14 cellular contexts compared by ENCODE assay signal in the genomic region with DNA sequence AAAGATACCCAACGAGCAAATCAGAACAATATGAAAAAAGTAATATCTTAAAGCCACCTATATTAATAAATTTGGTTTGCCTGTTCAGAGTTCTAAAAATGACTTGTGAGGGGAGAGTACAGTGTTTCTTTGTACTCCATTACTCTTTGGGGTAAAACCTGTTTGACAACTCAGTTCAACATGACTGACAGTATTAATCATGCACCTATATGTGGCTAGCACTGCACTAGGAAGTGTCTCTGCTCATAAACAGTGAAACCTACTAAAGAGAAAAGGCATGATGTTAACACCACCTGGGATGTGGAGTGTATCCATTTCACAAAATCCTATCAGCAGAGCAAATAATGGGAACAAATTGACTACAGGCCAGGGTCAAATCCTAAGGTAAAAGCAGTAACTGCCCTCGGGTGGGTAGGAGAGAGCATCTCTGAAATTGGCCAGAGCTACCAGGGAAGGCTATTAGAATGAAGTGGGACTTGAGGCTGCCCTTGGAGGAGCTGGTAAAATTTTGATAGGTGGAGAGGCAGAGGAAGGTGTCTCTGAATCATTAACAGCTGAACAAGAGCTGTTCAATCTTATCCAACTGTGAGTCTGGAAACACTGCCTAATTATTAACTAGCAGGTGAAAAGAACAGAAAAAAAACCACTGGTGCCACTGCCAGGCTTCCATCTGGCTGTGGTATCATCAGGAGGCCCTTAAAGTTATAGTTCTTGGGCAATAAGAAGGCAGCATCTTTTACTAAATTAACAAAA.
DNase-seq lines count a peak whose midpoint lies in the region; ATAC-seq, FAIRE-seq and TF ChIP-seq lines count a peak whose summit lies in the region.
"Had no signal": no experiment of that assay in that cellular context is flagged by ENCODE, and none has a peak within 500 bp of the region (broad histone marks: within the 10 kb centered on the region; RNA-seq: fewer than 3 reads in every experiment).

No MANE protein-coding gene starts in this region.

- H3K9me3 ChIP-seq in OCI-LY3 (ENCODE audit: insufficient read depth, low read length) (no peaks in the 10 kb centered on the region), psoas muscle (no peaks in the 10 kb centered on the region)
- H3K9me3 ChIP-seq: colonic mucosa had no signal

- peak; percentile 35 for TF ChIP-seq POLR2A in GM19099 (IDR thresholded peaks at IDR 0.05; ENCODE audit: extremely low read depth, insufficient read length, low read depth)

- ATAC-seq in HG03095 (IDR thresholded peaks at IDR 0.05; ENCODE audit: unreplicated experiment): peak; percentile 31
- peak; percentile 83 to 93 (median 90) for ATAC-seq in psoas muscle

- H3K4me3 ChIP-seq in OCI-LY3 (ENCODE audit: low read length) (no peak overlapping the region), psoas muscle (no peak overlapping the region)
- H3K4me3 ChIP-seq: colonic mucosa had no signal

- peak overlapping the region; percentile 95 for H3K27ac ChIP-seq in OCI-LY3 (ENCODE audit: low read length)
- peak overlapping the region; percentile 89 for H3K27ac ChIP-seq in psoas muscle
- H3K27ac ChIP-seq: colonic mucosa had no signal

- no peaks in the 10 kb centered on the region for H4K20me1 ChIP-seq in OCI-LY3 (ENCODE audit: insufficient read depth, low read length)

- no peak for DNase-seq in psoas muscle
- no peak for DNase-seq in mesenteric fat pad (ENCODE audit: low spot score)
- no peak for DNase-seq in ureter (ENCODE audit: low spot score)
- DNase-seq in retina: no peak
- DNase-seq in D721Med (ENCODE audit: insufficient read length, low spot score): no peak
- DNase-seq: colonic mucosa; GF-D8; stimulated activated CD4-positive, alpha-beta T cell treated with anti-CD3 and anti-CD28 coated beads, Interleukin-12 subunit alpha, Interleukin-12 subunit beta, amount 100 ng/mL, for 4 hours; substantia nigra; T-helper 1 cell had no signal

- H3K4me1 ChIP-seq in OCI-LY3 (ENCODE audit: low read length) (peaks cover 49% of the 10 kb centered on the region), psoas muscle (peaks cover 48% of the 10 kb centered on the region)
- H3K4me1 ChIP-seq: colonic mucosa had no signal

- peak overlapping the region; percentile 15; the same call in 1 of the 2 replicates for H2AFZ ChIP-seq in OCI-LY3 (ENCODE audit: low read depth, low read length)

- intact Hi-C loops in psoas muscle (cut with DNase I): loop anchor here in 1 of 2 donors (2.0 kb wide), 1 partner anchor 18 kb away; no protein-coding TSS in a partner anchor

- peak overlapping the region; percentile 87 for H3K4me2 ChIP-seq in OCI-LY3 (ENCODE audit: low read length)

- H3K27me3 ChIP-seq in OCI-LY3 (ENCODE audit: low read depth, low read length) (no peaks in the 10 kb centered on the region), psoas muscle (ENCODE audit: insufficient read depth in 3 of 3, low read length in 2 of 3) (no peaks in the 10 kb centered on the region)
- H3K27me3 ChIP-seq: colonic mucosa had no signal

- no peak for FAIRE-seq in D721Med (lab: Jason Lieb, UNC)
- FAIRE-seq: H54 had no signal

- H3K9ac ChIP-seq in OCI-LY3 (ENCODE audit: low read length): peak overlapping the region; percentile 14; the same call in 1 of the 2 replicates

- H3K36me3 ChIP-seq in OCI-LY3 (replicated peaks; ENCODE audit: low read depth, low read length) (no peaks in the 10 kb centered on the region), psoas muscle (ENCODE audit: insufficient read depth in 1 of 2, low read depth in 1 of 2) (no peaks in the 10 kb centered on the region)
- H3K36me3 ChIP-seq: colonic mucosa had no signal

- TF ChIP-seq CTCF in OCI-LY3 (IDR thresholded peaks at IDR 0.05; ENCODE audit: low read depth, low read length) (no peak), psoas muscle (IDR thresholded peaks at IDR 0.05) (no peak), D721Med (IDR thresholded peaks at IDR 0.05; ENCODE audit: insufficient read depth, missing control alignments) (no peak)

- WGBS in psoas muscle, 3 donors: 18 to 23% (median 20%) methylated on average over 2 of the region's 2 CpGs

- H3K79me2 ChIP-seq in OCI-LY3 (ENCODE audit: low read length): no peaks in the 10 kb centered on the region
